1 cellular context compared by ENCODE assay signal in the genomic region with DNA sequence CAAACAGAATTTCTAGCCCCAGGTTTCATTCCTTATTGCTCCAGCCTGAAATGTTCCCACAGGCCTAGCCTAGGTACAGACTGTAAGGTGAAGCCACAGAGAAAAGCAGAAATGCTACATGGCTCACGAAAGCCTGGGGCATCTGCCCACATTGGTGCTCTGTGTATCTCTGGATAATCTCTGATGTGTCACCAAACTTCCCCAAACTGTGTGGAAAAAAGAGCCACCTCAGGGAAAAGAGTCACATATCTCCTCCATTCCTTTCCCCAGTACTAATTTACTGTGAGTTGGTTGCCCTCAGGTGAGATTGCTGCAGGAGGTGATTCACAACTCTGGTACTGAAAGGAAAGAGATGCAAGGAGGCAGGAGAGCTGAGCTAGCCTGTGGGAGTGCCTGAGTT.
A peak's percentile ranks its signal among the peaks of the same experiment; 100 is the strongest.
TF ChIP-seq lines count a peak whose summit lies in the region.

No MANE protein-coding gene starts in this region.

TF ChIP-seq in K562, 482 proteins besides CTCF, POLR2A, EP300 and RAD21 (continued from another document):
- TF ChIP-seq, protein P1, sequence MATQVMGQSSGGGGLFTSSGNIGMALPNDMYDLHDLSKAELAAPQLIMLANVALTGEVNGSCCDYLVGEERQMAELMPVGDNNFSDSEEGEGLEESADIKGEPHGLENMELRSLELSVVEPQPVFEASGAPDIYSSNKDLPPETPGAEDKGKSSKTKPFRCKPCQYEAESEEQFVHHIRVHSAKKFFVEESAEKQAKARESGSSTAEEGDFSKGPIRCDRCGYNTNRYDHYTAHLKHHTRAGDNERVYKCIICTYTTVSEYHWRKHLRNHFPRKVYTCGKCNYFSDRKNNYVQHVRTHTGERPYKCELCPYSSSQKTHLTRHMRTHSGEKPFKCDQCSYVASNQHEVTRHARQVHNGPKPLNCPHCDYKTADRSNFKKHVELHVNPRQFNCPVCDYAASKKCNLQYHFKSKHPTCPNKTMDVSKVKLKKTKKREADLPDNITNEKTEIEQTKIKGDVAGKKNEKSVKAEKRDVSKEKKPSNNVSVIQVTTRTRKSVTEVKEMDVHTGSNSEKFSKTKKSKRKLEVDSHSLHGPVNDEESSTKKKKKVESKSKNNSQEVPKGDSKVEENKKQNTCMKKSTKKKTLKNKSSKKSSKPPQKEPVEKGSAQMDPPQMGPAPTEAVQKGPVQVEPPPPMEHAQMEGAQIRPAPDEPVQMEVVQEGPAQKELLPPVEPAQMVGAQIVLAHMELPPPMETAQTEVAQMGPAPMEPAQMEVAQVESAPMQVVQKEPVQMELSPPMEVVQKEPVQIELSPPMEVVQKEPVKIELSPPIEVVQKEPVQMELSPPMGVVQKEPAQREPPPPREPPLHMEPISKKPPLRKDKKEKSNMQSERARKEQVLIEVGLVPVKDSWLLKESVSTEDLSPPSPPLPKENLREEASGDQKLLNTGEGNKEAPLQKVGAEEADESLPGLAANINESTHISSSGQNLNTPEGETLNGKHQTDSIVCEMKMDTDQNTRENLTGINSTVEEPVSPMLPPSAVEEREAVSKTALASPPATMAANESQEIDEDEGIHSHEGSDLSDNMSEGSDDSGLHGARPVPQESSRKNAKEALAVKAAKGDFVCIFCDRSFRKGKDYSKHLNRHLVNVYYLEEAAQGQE (CRISPR knock-in tag; IDR thresholded peaks at IDR 0.05; ENCODE audit: low read depth) = no peak
- TF ChIP-seq SETDB1 (IDR thresholded peaks at IDR 0.05; ENCODE audit: low read length) (no peak), FOSL1 (tag; conservative IDR thresholded peaks at IDR 0.05) (peak; percentile 35; the same call in 1 of the 2 replicates), SAP30 (IDR thresholded peaks at IDR 0.05; ENCODE audit: borderline replicate concordance, insufficient read depth, low read depth, low read length, poor library complexity, severe bottlenecking) (no peak), COPS2 (conservative IDR thresholded peaks at IDR 0.05) (no peak)
- TF ChIP-seq, protein P2, sequence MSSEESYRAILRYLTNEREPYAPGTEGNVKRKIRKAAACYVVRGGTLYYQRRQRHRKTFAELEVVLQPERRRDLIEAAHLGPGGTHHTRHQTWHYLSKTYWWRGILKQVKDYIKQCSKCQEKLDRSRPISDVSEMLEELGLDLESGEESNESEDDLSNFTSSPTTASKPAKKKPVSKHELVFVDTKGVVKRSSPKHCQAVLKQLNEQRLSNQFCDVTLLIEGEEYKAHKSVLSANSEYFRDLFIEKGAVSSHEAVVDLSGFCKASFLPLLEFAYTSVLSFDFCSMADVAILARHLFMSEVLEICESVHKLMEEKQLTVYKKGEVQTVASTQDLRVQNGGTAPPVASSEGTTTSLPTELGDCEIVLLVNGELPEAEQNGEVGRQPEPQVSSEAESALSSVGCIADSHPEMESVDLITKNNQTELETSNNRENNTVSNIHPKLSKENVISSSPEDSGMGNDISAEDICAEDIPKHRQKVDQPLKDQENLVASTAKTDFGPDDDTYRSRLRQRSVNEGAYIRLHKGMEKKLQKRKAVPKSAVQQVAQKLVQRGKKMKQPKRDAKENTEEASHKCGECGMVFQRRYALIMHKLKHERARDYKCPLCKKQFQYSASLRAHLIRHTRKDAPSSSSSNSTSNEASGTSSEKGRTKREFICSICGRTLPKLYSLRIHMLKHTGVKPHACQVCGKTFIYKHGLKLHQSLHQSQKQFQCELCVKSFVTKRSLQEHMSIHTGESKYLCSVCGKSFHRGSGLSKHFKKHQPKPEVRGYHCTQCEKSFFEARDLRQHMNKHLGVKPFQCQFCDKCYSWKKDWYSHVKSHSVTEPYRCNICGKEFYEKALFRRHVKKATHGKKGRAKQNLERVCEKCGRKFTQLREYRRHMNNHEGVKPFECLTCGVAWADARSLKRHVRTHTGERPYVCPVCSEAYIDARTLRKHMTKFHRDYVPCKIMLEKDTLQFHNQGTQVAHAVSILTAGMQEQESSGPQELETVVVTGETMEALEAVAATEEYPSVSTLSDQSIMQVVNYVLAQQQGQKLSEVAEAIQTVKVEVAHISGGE (CRISPR knock-in tag; IDR thresholded peaks at IDR 0.05) = 0 out of 6 replicates have a peak, but pooled peaks of 1 of the 3 experiments have one; percentile 10
TF ChIP-seq in K562: peak in this region for 2.
